1 cellular context compared by ENCODE assay signal in the genomic region with DNA sequence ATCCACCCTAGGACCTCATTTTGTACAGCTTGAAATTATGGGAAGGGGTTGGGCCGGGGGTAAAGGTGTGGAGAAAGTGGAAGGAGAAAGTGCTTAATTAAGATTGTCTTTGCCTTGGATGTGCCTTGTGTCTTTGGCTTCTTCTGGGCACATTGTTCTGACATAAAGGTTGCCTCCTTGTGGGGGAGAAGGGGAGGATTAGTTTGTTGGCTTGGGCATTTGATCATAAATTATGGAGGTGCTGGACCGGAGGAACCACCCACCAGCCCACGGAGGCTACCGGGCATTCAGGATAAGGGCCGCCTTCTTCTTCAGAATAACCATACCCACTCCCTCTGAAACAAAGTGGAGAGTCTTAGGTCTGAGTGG.
TF ChIP-seq lines count a peak whose summit lies in the region.

No MANE protein-coding gene starts in this region.

TF ChIP-seq in endothelial cell of umbilical vein, 7 proteins besides CTCF, POLR2A, EP300 and RAD21:
- TF ChIP-seq JUN (IDR thresholded peaks at IDR 0.05; ENCODE audit: borderline replicate concordance, insufficient read depth, insufficient read length, low read depth) = no peak
- no peak for TF ChIP-seq FOS (IDR thresholded peaks at IDR 0.05; ENCODE audit: borderline replicate concordance, insufficient read depth, low read length)
TF ChIP-seq in endothelial cell of umbilical vein: peak in this region for 0.
